14 cellular contexts compared by ENCODE assay signal in the genomic region with DNA sequence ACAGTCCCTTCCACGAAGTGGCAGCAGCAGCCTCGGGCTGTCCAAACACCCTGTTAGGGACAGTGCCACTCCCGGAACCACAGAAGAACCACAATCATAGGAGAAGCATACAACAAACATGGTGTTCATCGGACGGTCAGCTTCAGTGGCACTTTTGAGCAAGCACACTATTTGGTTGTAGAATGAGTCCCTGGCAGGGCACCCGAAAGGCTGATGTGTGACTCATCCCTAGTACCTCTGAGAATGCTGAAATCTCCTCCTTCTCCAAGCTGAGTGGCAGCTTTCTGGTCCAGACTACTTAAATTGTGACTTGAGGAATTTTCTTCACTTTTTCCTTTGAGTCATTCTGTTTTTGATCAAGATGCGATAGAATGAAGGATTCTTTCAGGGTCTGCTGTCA.
DNase-seq lines count a peak whose midpoint lies in the region; ATAC-seq, FAIRE-seq and TF ChIP-seq lines count a peak whose summit lies in the region.
"Had no signal": no experiment of that assay in that cellular context is flagged by ENCODE, and none has a peak within 500 bp of the region (broad histone marks: within the 10 kb centered on the region; RNA-seq: fewer than 3 reads in every experiment).

No MANE protein-coding gene starts in this region.

- peak; percentile 55 for DNase-seq in IMR-90
- DNase-seq in astrocyte (ENCODE audit: low read depth), result peak; percentile 78
- DNase-seq in foreskin melanocyte, result peak; percentile 48
- peak; percentile 40 for DNase-seq in thoracic aorta (ENCODE audit: low spot score)
- no peak for DNase-seq in activated CD4-positive, alpha-beta T cell treated with anti-CD3 and anti-CD28 coated beads, Interleukin-2, amount 10 ng/mL, durations not matched to agents 7 days and 5 days
- no peak for DNase-seq in activated CD8-positive, alpha-beta memory T cell treated with anti-CD3 and anti-CD28 coated beads, Interleukin-2, amount 50 U/mL, for 48 hours
- no peak for DNase-seq in GM19240 (ENCODE audit: insufficient read length, low spot score)
- DNase-seq: activated CD4-positive, alpha-beta T cell treated with anti-CD3 and anti-CD28 coated beads for 48 hours; esophagus squamous epithelium; Karpas-422; testis had no signal

- no peak overlapping the region for H3K56ac ChIP-seq in IMR-90 (ENCODE audit: extremely low read depth, insufficient read depth, low read length)

- peak overlapping the region; percentile 57 for H2AK9ac ChIP-seq in IMR-90 (replicated peaks; ENCODE audit: low read depth, low read length, poor library complexity)

- H3K4me3 Mint-ChIP-seq in astrocyte (ENCODE audit: unreplicated experiment), result no peak overlapping the region
- H3K4me3 Mint-ChIP-seq in activated CD4-positive, alpha-beta T cell treated with anti-CD3 and anti-CD28 coated beads, Interleukin-2, amount 10 ng/mL, durations not matched to agents 7 days and 5 days, result no peak overlapping the region
- H3K4me3 Mint-ChIP-seq: activated T-helper 17 cell treated with anti-CD3 and anti-CD28 coated beads, Interleukin-2, amount 50 U/mL, for 72 hours had no signal

- POLR2A ChIA-PET in IMR-90 (lab: Charles Lee; ENCODE audit: unreplicated experiment), result no interaction called here
- POLR2A ChIA-PET in activated CD4-positive, alpha-beta T cell treated with anti-CD3 and anti-CD28 coated beads, Interleukin-2, amount 10 ng/mL, durations not matched to agents 7 days and 5 days (lab: Charles Lee), result no interaction called here

- H2BK20ac ChIP-seq in IMR-90 (ENCODE audit: low read depth, low read length), result peak overlapping the region; percentile 65; the same call in 1 of the 2 replicates

- H3K27me3 Mint-ChIP-seq in astrocyte (ENCODE audit: low read depth, unreplicated experiment), result no peaks in the 10 kb centered on the region
- H3K27me3 Mint-ChIP-seq in activated CD4-positive, alpha-beta T cell treated with anti-CD3 and anti-CD28 coated beads, Interleukin-2, amount 10 ng/mL, durations not matched to agents 7 days and 5 days, result peaks cover 1% of the 10 kb centered on the region
- H3K27me3 Mint-ChIP-seq: activated T-helper 17 cell treated with anti-CD3 and anti-CD28 coated beads, Interleukin-2, amount 50 U/mL, for 72 hours had no signal

- no peak overlapping the region for H2AK5ac ChIP-seq in IMR-90 (ENCODE audit: low read depth, low read length)

- no peak for TF ChIP-seq POLR2A in IMR-90 (IDR thresholded peaks at IDR 0.05; ENCODE audit: low read depth, low read length)

- peak; percentile 88 for FAIRE-seq in astrocyte (lab: Jason Lieb, UNC)

- H4K5ac ChIP-seq in IMR-90 (ENCODE audit: low read depth, low read length), result no peak overlapping the region

- H3K9me3 Mint-ChIP-seq in astrocyte (ENCODE audit: unreplicated experiment), result peaks cover 6% of the 10 kb centered on the region
- H3K9me3 Mint-ChIP-seq in activated CD4-positive, alpha-beta T cell treated with anti-CD3 and anti-CD28 coated beads, Interleukin-2, amount 10 ng/mL, durations not matched to agents 7 days and 5 days, result no peaks in the 10 kb centered on the region
- H3K9me3 Mint-ChIP-seq: activated T-helper 17 cell treated with anti-CD3 and anti-CD28 coated beads, Interleukin-2, amount 50 U/mL, for 72 hours had no signal

- H3K9ac ChIP-seq in IMR-90 (ENCODE audit: low read depth, low read length) (no peak overlapping the region), astrocyte (ENCODE audit: low read length) (no peak overlapping the region)

- peak overlapping the region; percentile 60; the same call in 1 of the 3 replicates for H2BK15ac ChIP-seq in IMR-90 (ENCODE audit: low read depth, low read length)

- ATAC-seq in IMR-90 (ENCODE audit: low read depth) (peak; percentile 40; the same call in 1 of the 2 replicates), thoracic aorta (ENCODE audit: insufficient number of reproducible peaks, low FRiP score, low read depth) (peak; percentile 65), GM19455 (IDR thresholded peaks at IDR 0.05; ENCODE audit: unreplicated experiment) (no peak)
- ATAC-seq: activated T-helper 17 cell treated with anti-CD3 and anti-CD28 coated beads, Interleukin-2, amount 50 U/mL, for 72 hours had no signal

- no peak overlapping the region for H3K18ac ChIP-seq in IMR-90 (ENCODE audit: low read depth, low read length)

- in situ Hi-C loops in IMR-90 (cut with MboI; ENCODE audit: low sequenced_read_pairs), result no loop called here

- H4K20me1 ChIP-seq in IMR-90 (ENCODE audit: insufficient read depth, low read length), result no peaks in the 10 kb centered on the region
- no peaks in the 10 kb centered on the region for H4K20me1 ChIP-seq in astrocyte (ENCODE audit: insufficient read depth, low read length)

- no peak overlapping the region; the same call in 1 of the 2 replicates for H3K14ac ChIP-seq in IMR-90 (replicated peaks; ENCODE audit: low read depth, low read length)

- H3K27ac Mint-ChIP-seq in astrocyte (ENCODE audit: unreplicated experiment), result no peak overlapping the region
- H3K27ac Mint-ChIP-seq in activated CD4-positive, alpha-beta T cell treated with anti-CD3 and anti-CD28 coated beads, Interleukin-2, amount 10 ng/mL, durations not matched to agents 7 days and 5 days, result no peak overlapping the region
- H3K27ac Mint-ChIP-seq: activated T-helper 17 cell treated with anti-CD3 and anti-CD28 coated beads, Interleukin-2, amount 50 U/mL, for 72 hours had no signal

- CTCF ChIA-PET in IMR-90 (lab: Yijun Ruan, JAX), result interaction anchor here (1.2 kb wide), 1 partner anchor 35 kb away, joined by 3 read pairs; no protein-coding TSS in a partner anchor
- CTCF ChIA-PET in activated CD4-positive, alpha-beta T cell treated with anti-CD3 and anti-CD28 coated beads, Interleukin-2, amount 10 ng/mL, durations not matched to agents 7 days and 5 days (lab: Charles Lee), result interaction anchor here (1.1 kb wide), 1 partner anchor 10 kb away, joined by 3 read pairs; no protein-coding TSS in a partner anchor

- intact Hi-C loops in IMR-90 (cut with micrococcal nuclease), result no loop called here

- H3K79me1 ChIP-seq in IMR-90 (ENCODE audit: low read depth in 1 of 2, low read length in 2 of 2), result no peaks in the 10 kb centered on the region

- peaks cover 44% of the 10 kb centered on the region for H3K4me1 Mint-ChIP-seq in astrocyte (ENCODE audit: low read depth, unreplicated experiment)
- no peaks in the 10 kb centered on the region for H3K4me1 Mint-ChIP-seq in activated CD4-positive, alpha-beta T cell treated with anti-CD3 and anti-CD28 coated beads, Interleukin-2, amount 10 ng/mL, durations not matched to agents 7 days and 5 days
- H3K4me1 Mint-ChIP-seq: activated T-helper 17 cell treated with anti-CD3 and anti-CD28 coated beads, Interleukin-2, amount 50 U/mL, for 72 hours had no signal

- H3K9me3 ChIP-seq in IMR-90 (ENCODE audit: control insufficient read depth, insufficient read depth, low read length) (no peaks in the 10 kb centered on the region), astrocyte (ENCODE audit: insufficient read depth, low read depth, low read length) (no peaks in the 10 kb centered on the region), thoracic aorta (no peaks in the 10 kb centered on the region)
- H3K9me3 ChIP-seq: esophagus squamous epithelium, testis had no signal

- dilution Hi-C loops in IMR-90 (cut with HindIII; ENCODE audit: low sequenced_read_pairs, unreplicated experiment), result no loop called here

- H3K36me3 ChIP-seq in IMR-90 (ENCODE audit: control insufficient read depth, insufficient read depth, low read length), result no peaks in the 10 kb centered on the region
- no peaks in the 10 kb centered on the region for H3K36me3 ChIP-seq in astrocyte (ENCODE audit: insufficient read depth, low read length)
- no peaks in the 10 kb centered on the region for H3K36me3 ChIP-seq in thoracic aorta
- H3K36me3 ChIP-seq: cardiac muscle cell, esophagus squamous epithelium had no signal

- H3K27ac ChIP-seq in IMR-90 (ENCODE audit: insufficient read depth, low read length) (no peak overlapping the region), astrocyte (ENCODE audit: low read depth, low read length) (peak overlapping the region; percentile 32), thoracic aorta (peak overlapping the region; percentile 11 to 26)
- H3K27ac ChIP-seq: cardiac muscle cell, esophagus squamous epithelium, testis had no signal

- no peak for TF ChIP-seq RAD21 in IMR-90 (IDR thresholded peaks at IDR 0.05; ENCODE audit: low read length)

- no peak overlapping the region for H2BK5ac ChIP-seq in IMR-90 (ENCODE audit: low read depth, low read length, poor library complexity, severe bottlenecking)

- peak overlapping the region; percentile 57 for H2BK120ac ChIP-seq in IMR-90 (ENCODE audit: low read depth, low read length)

- peak overlapping the region; percentile 69 for H3K4ac ChIP-seq in IMR-90 (ENCODE audit: low read depth, low read length)

- peak overlapping the region; percentile 43 for H4K91ac ChIP-seq in IMR-90 (ENCODE audit: insufficient read depth, low read depth, low read length)

- H3K4me3 ChIP-seq in IMR-90 (ENCODE audit: insufficient read depth, low read depth, low read length), result no peak overlapping the region
- no peak overlapping the region for H3K4me3 ChIP-seq in astrocyte (ENCODE audit: insufficient read depth, low read depth, low read length)
- no peak overlapping the region for H3K4me3 ChIP-seq in thoracic aorta
- H3K4me3 ChIP-seq: cardiac muscle cell, esophagus squamous epithelium, testis had no signal

- H3K9me1 ChIP-seq in IMR-90 (ENCODE audit: insufficient read depth, low read length), result peaks cover 19% of the 10 kb centered on the region

- no peak overlapping the region for H3K23ac ChIP-seq in IMR-90 (ENCODE audit: low read depth, low read length)

- H3K4me2 ChIP-seq in IMR-90 (ENCODE audit: low read depth, low read length), result no peak overlapping the region
- H3K4me2 ChIP-seq in astrocyte (ENCODE audit: low read length), result peak overlapping the region; percentile 21

- no peaks in the 10 kb centered on the region for H3K79me2 ChIP-seq in astrocyte (ENCODE audit: insufficient read depth, low read length)

- H3K27me3 ChIP-seq in IMR-90 (ENCODE audit: control insufficient read depth, insufficient read depth, low read length) (no peaks in the 10 kb centered on the region), astrocyte (ENCODE audit: insufficient read depth, low read length) (no peaks in the 10 kb centered on the region), thoracic aorta (replicated peaks; ENCODE audit: insufficient read depth) (no peaks in the 10 kb centered on the region)
- H3K27me3 ChIP-seq: cardiac muscle cell, esophagus squamous epithelium, testis had no signal

- peaks cover 13% of the 10 kb centered on the region for H3K4me1 ChIP-seq in IMR-90 (ENCODE audit: control insufficient read depth, insufficient read depth, low read length)
- peaks cover 47% of the 10 kb centered on the region for H3K4me1 ChIP-seq in astrocyte (ENCODE audit: insufficient read depth, low read length)
- H3K4me1 ChIP-seq in thoracic aorta (ENCODE audit: control insufficient read depth in 1 of 2, low read depth in 2 of 2), result peaks cover 7 to 27% of the 10 kb centered on the region in 2 donors
- H3K4me1 ChIP-seq: testis had no signal

- TF ChIP-seq CTCF in IMR-90 (conservative IDR thresholded peaks at IDR 0.05; ENCODE audit: low read depth, low read length) (no peak), astrocyte (IDR thresholded peaks at IDR 0.05; ENCODE audit: insufficient read depth, low read depth, low read length) (no peak), thoracic aorta (IDR thresholded peaks at IDR 0.05) (no peak)

- BruUV-seq in IMR-90 (replicated peaks; lab: Mats Ljungman, UMichigan), result no TSS peak

- no peak overlapping the region for H4K8ac ChIP-seq in IMR-90 (ENCODE audit: low read depth in 2 of 2, low read length in 2 of 2)

- H3K36me3 Mint-ChIP-seq in astrocyte (ENCODE audit: low read depth, unreplicated experiment), result no peaks in the 10 kb centered on the region
- H3K36me3 Mint-ChIP-seq in activated CD4-positive, alpha-beta T cell treated with anti-CD3 and anti-CD28 coated beads, Interleukin-2, amount 10 ng/mL, durations not matched to agents 7 days and 5 days (ENCODE audit: low read depth), result no peaks in the 10 kb centered on the region

- H2AFZ ChIP-seq in IMR-90 (replicated peaks; ENCODE audit: low read length, poor library complexity), result peak overlapping the region; percentile 72
- no peak overlapping the region for H2AFZ ChIP-seq in astrocyte (ENCODE audit: low read depth, low read length)

- WGBS in IMR-90 (ENCODE audit: extremely low coverage in 2 of 2, insufficient read length in 1 of 2), 2 experiments, result 93% methylated on average over 3 of the region's 7 CpGs; no CpG with 5 or more reads in 1 of the 2 experiments

Comparison
In these comparisons a context has a peak if more than half of its experiments do, and no peak if none do; other contexts are left out.
1. DNase-seq: peak in IMR-90 (single experiment), astrocyte (single experiment), foreskin melanocyte (single experiment) and thoracic aorta (single experiment); none in activated CD4-positive, alpha-beta T cell treated with anti-CD3 and anti-CD28 coated beads, Interleukin-2, amount 10 ng/mL, durations not matched to agents 7 days and 5 days (single experiment), activated CD8-positive, alpha-beta memory T cell treated with anti-CD3 and anti-CD28 coated beads, Interleukin-2, amount 50 U/mL, for 48 hours (single experiment) and GM19240 (single experiment).